28 cellular contexts compared by ENCODE assay signal in the genomic region with DNA sequence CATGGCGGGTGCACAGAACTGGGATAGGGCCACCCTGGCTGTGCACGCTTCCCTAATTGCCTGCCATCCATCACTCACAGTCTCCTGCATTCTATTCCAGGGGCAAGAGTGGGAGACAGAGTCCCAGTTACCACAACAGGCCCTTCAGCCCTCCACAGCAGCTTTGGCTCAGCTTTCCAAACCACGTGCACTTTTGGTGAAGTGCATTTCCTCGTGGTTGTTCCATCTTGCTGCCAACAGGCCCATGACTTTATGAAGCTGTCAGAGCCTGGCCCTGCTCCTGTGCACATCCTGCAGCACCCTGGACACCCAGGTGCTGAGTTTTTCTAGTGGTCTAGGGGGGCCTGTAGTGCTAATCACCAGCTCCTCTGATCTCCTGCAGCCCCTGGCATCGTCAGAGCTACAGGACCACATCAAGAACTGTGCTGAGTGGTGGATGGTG.
A peak's percentile ranks its signal among the peaks of the same experiment; 100 is the strongest.
DNase-seq lines count a peak whose midpoint lies in the region; ATAC-seq and TF ChIP-seq lines count a peak whose summit lies in the region.
"Had no signal": no experiment of that assay in that cellular context is flagged by ENCODE, and none has a peak within 500 bp of the region (broad histone marks: within the 10 kb centered on the region; RNA-seq: fewer than 3 reads in every experiment).

No MANE protein-coding gene starts in this region.

- no peaks in the 10 kb centered on the region for H3K36me3 ChIP-seq in BLaER1 treated with 17β-estradiol and CSF1 and Interleukin-3, amounts not matched to agents 10 nM and 100 nM
- H3K36me3 ChIP-seq: right lobe of liver, stomach, transverse colon had no signal

- no peak for ATAC-seq in sciatic nerve
- no peak for ATAC-seq in HG03469 (IDR thresholded peaks at IDR 0.05; ENCODE audit: unreplicated experiment)
- ATAC-seq in CD4-positive, alpha-beta T cell (ENCODE audit: poor library complexity): no peak
- ATAC-seq: activated T-cell treated with anti-CD3 and anti-CD28 coated beads, Interleukin-2, amount 50 U/mL, for 72 hours; left lobe of liver; right lobe of liver had no signal

- POLR2A ChIA-PET in CD4-positive, alpha-beta T cell (lab: Charles Lee): no interaction called here

- no peaks in the 10 kb centered on the region for H3K9me3 Mint-ChIP-seq in CD4-positive, alpha-beta T cell
- H3K9me3 Mint-ChIP-seq: activated CD4-positive, alpha-beta memory T cell treated with anti-CD3 and anti-CD28 coated beads for 36 hours; activated T-cell treated with anti-CD3 and anti-CD28 coated beads, Interleukin-2, amount 50 U/mL, for 72 hours; CD8-positive, alpha-beta memory T cell; neural crest cell had no signal

- H3K4me1 ChIP-seq in BLaER1 treated with 17β-estradiol and CSF1 and Interleukin-3, amounts not matched to agents 10 nM and 100 nM: peaks cover 7 to 70% (median 60%) of the 10 kb centered on the region in 10 experiments
- H3K4me1 ChIP-seq: right lobe of liver had no signal

- intact Hi-C loops in cardiac septum (cut with DNase I) (no loop called here), sciatic nerve (cut with DNase I) (no loop called here)
- intact Hi-C loops in CD4-positive, alpha-beta T cell (cut with DNase I, micrococcal nuclease): no loop called here

- peaks cover 0 to 5% (median 0%) of the 10 kb centered on the region in 11 experiments; a peak in 2 of 22 replicates for H3K27me3 ChIP-seq in BLaER1 treated with 17β-estradiol and CSF1 and Interleukin-3, amounts not matched to agents 10 nM and 100 nM
- H3K27me3 ChIP-seq in CD4-positive, alpha-beta T cell (ENCODE audit: control insufficient read depth, insufficient read depth, low read length): no peaks in the 10 kb centered on the region
- H3K27me3 ChIP-seq: right lobe of liver, stomach, transverse colon had no signal

- no peaks in the 10 kb centered on the region for H3K27me3 Mint-ChIP-seq in CD4-positive, alpha-beta T cell
- H3K27me3 Mint-ChIP-seq: activated CD4-positive, alpha-beta memory T cell treated with anti-CD3 and anti-CD28 coated beads for 36 hours had no signal

- no peak overlapping the region for H3K4me3 Mint-ChIP-seq in CD4-positive, alpha-beta T cell
- H3K4me3 Mint-ChIP-seq: activated CD4-positive, alpha-beta memory T cell treated with anti-CD3 and anti-CD28 coated beads for 36 hours; activated T-cell treated with anti-CD3 and anti-CD28 coated beads, Interleukin-2, amount 50 U/mL, for 72 hours; CD8-positive, alpha-beta memory T cell; neural crest cell had no signal

- no peak overlapping the region for H3K9ac ChIP-seq in BLaER1 treated with 17β-estradiol and CSF1 and Interleukin-3, amounts not matched to agents 10 nM and 100 nM
- H3K9ac ChIP-seq: KMS-11 had no signal

- H3K4me3 ChIP-seq in BLaER1 treated with 17β-estradiol and CSF1 and Interleukin-3, amounts not matched to agents 10 nM and 100 nM: no peak overlapping the region
- H3K4me3 ChIP-seq: right lobe of liver, stomach, transverse colon had no signal

- H3K9me3 ChIP-seq in BLaER1 treated with 17β-estradiol and CSF1 and Interleukin-3, amounts not matched to agents 10 nM and 100 nM (replicated peaks in 1 of 11): no peaks in the 10 kb centered on the region
- H3K9me3 ChIP-seq in CD4-positive, alpha-beta T cell (ENCODE audit: control insufficient read depth, low read length): no peaks in the 10 kb centered on the region
- H3K9me3 ChIP-seq: right lobe of liver, stomach, transverse colon had no signal

- TF ChIP-seq CTCF in CD4-positive, alpha-beta T cell (IDR thresholded peaks at IDR 0.05): no peak

- peaks cover 7% of the 10 kb centered on the region for H3K4me1 Mint-ChIP-seq in CD4-positive, alpha-beta T cell (ENCODE audit: low read depth)
- H3K4me1 Mint-ChIP-seq: neural crest cell had no signal

- H4K20me1 ChIP-seq in BLaER1 treated with 17β-estradiol and CSF1 and Interleukin-3, amounts not matched to agents 10 nM and 100 nM: peaks cover 0 to 6% (median 0%) of the 10 kb centered on the region in 11 experiments; a peak in 3 of 22 replicates

- H3K4me2 ChIP-seq in BLaER1 treated with 17β-estradiol and CSF1 and Interleukin-3, amounts not matched to agents 10 nM and 100 nM: peak overlapping the region in 9 of 11 experiments; percentile 15 to 89 (median 73); a peak in 17 of 22 replicates
- H3K4me2 ChIP-seq: KMS-11 had no signal

- no peak overlapping the region for H3K27ac ChIP-seq in BLaER1 treated with 17β-estradiol and CSF1 and Interleukin-3, amounts not matched to agents 10 nM and 100 nM
- no peak overlapping the region for H3K27ac ChIP-seq in CD4-positive, alpha-beta T cell (ENCODE audit: low read depth, low read length)
- H3K27ac ChIP-seq: HL-60, KMS-11, right lobe of liver had no signal

- CTCF ChIA-PET in CD4-positive, alpha-beta T cell (lab: Charles Lee): no interaction called here

- H3K36me3 Mint-ChIP-seq in CD4-positive, alpha-beta T cell (ENCODE audit: low read depth): no peaks in the 10 kb centered on the region
- H3K36me3 Mint-ChIP-seq: activated CD4-positive, alpha-beta memory T cell treated with anti-CD3 and anti-CD28 coated beads for 36 hours; CD8-positive, alpha-beta memory T cell had no signal

- peak; percentile 69 for DNase-seq in NCI-H2107 treated with DMSO at 0.1 percent for 48 hours (lab: John Stamatoyannopoulos, UW; ENCODE audit: unreplicated experiment)
- DNase-seq in cardiac septum (ENCODE audit: low spot score): peak; percentile 81
- DNase-seq in left kidney (ENCODE audit: low read depth, low spot score): peak; percentile 54
- DNase-seq in sciatic nerve (ENCODE audit: low spot score): no peak
- DNase-seq in CD4-positive, alpha-beta T cell: no peak
- DNase-seq in superior temporal gyrus (ENCODE audit: extremely low spot score): no peak
- DNase-seq: activated CD4-positive, alpha-beta memory T cell treated with anti-CD3 and anti-CD28 coated beads for 36 hours; activated CD4-positive, alpha-beta T cell treated with anti-CD3 and anti-CD28 coated beads for 1 hour; activated T-cell treated with anti-CD3 and anti-CD28 coated beads, Interleukin-2, amount 50 U/mL, for 72 hours; AML-193; DMS 273 treated with DMSO at 0.1 percent for 48 hours; foreskin melanocyte; mesendoderm; NCI-H2081; NK-92 treated with Interleukin-12 subunit alpha and Interleukin-12 subunit beta, amount 100 ng/mL, for 24 hours; SHP77 treated with DMSO at 0.1 percent for 48 hours; stimulated activated CD4-positive, alpha-beta T cell treated with anti-CD3 and anti-CD28 coated beads, Interleukin-4, amount 100 ng/mL, for 1 hour; stomach; T-helper 2 cell; transverse colon had no signal

- no peak overlapping the region for H3K27ac Mint-ChIP-seq in CD4-positive, alpha-beta T cell
- H3K27ac Mint-ChIP-seq: activated CD4-positive, alpha-beta memory T cell treated with anti-CD3 and anti-CD28 coated beads for 36 hours; activated T-cell treated with anti-CD3 and anti-CD28 coated beads, Interleukin-2, amount 50 U/mL, for 72 hours; CD8-positive, alpha-beta memory T cell had no signal

Comparison
In these comparisons a context has a peak if more than half of its experiments do, and no peak if none do; other contexts are left out.
1. DNase-seq: peak in NCI-H2107 treated with DMSO at 0.1 percent for 48 hours (single experiment), cardiac septum (single experiment) and left kidney (single experiment); none in sciatic nerve (single experiment), CD4-positive, alpha-beta T cell (0 of 10) and superior temporal gyrus (single experiment).